In the genomic region with DNA sequence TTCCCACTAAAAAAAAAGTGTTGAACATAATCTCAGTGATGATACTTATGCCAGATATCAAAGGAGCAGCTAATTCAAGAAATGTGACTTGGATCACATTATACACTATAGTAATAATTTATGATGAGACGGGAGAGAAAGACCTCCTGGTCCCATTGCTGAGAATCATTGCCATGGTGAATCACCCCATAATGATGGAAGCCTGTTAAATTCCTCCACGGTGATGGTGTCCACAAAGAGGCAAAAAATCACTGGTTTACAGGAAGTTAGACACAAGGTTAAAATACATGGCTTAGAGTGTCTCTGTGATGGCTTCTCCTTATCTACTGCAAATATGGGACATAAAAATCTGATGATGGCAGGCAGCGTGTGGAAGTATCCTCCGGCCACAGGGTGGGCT, we compare ENCODE assay signal across 19 cellular contexts.
DNase-seq lines count a peak whose midpoint lies in the region; ATAC-seq and TF ChIP-seq lines count a peak whose summit lies in the region.
"Had no signal": no experiment of that assay in that cellular context is flagged by ENCODE, and none has a peak within 500 bp of the region (broad histone marks: within the 10 kb centered on the region; RNA-seq: fewer than 3 reads in every experiment).

No MANE protein-coding gene starts in this region.

- H3K27ac Mint-ChIP-seq in HFFc6 = peak overlapping the region; percentile 58
- H3K27ac Mint-ChIP-seq: CD8-positive, alpha-beta memory T cell had no signal

- H2AK5ac ChIP-seq in trophoblast cell (ENCODE audit: low read length) = peak overlapping the region; percentile 79

- DNase-seq in Caki2 (ENCODE audit: low read depth) (peak; percentile 11), HFFc6 (no peak), brain microvascular endothelial cell (peak; percentile 22), trophoblast cell (no peak), NCI-H510A (lab: John Stamatoyannopoulos, UW) (no peak), COR-L47 (lab: John Stamatoyannopoulos, UW) (no peak)
- DNase-seq: C1 segment of cervical spinal cord; CD8-positive, alpha-beta memory T cell; DMS79; GOT3; NCI-H1092; NCI-H1436 treated with DMSO at 0.1 percent for 48 hours; NCI-H2029; NCI-H2171; NCI-H446 treated with DMSO at 0.1 percent for 48 hours; Right ventricle myocardium superior; SW 1271 had no signal

- H2AFZ ChIP-seq in trophoblast cell (ENCODE audit: insufficient read depth, low read length, poor library complexity) = no peak overlapping the region

- no peak for TF ChIP-seq CTCF in HFFc6 (IDR thresholded peaks at IDR 0.05)
- TF ChIP-seq CTCF in brain microvascular endothelial cell (IDR thresholded peaks at IDR 0.05; ENCODE audit: low read depth, low read length, missing control alignments) = no peak

- H2BK5ac ChIP-seq in trophoblast cell (ENCODE audit: low read depth, low read length, poor library complexity) = no peak overlapping the region

- H3K27ac ChIP-seq in brain microvascular endothelial cell (no peak overlapping the region), trophoblast cell (ENCODE audit: low read depth, low read length) (no peak overlapping the region)
- H3K27ac ChIP-seq: KMS-11 had no signal

- no peaks in the 10 kb centered on the region for H3K79me2 ChIP-seq in trophoblast cell (ENCODE audit: control insufficient read depth, insufficient read depth, low read length, poor library complexity)

- H3K4me3 ChIP-seq in brain microvascular endothelial cell (ENCODE audit: low read depth, low read length) = no peak overlapping the region
- H3K4me3 ChIP-seq in trophoblast cell (ENCODE audit: low read depth, low read length) = no peak overlapping the region

- H3K14ac ChIP-seq in trophoblast cell (ENCODE audit: low read length) = no peak overlapping the region

- H3K79me1 ChIP-seq in trophoblast cell (ENCODE audit: low read length) = no peaks in the 10 kb centered on the region

- H3K36me3 ChIP-seq in brain microvascular endothelial cell (replicated peaks) (no peaks in the 10 kb centered on the region), trophoblast cell (ENCODE audit: control insufficient read depth in 1 of 2, insufficient read depth in 2 of 2, low read length in 2 of 2) (peaks cover 0 to 2% of the 10 kb centered on the region in 2 experiments)

- H3K23ac ChIP-seq in trophoblast cell (ENCODE audit: low read length) = no peak overlapping the region

- peak overlapping the region; percentile 96 for H2BK12ac ChIP-seq in trophoblast cell (ENCODE audit: low read length)

- no peaks in the 10 kb centered on the region for H3K9me3 ChIP-seq in trophoblast cell (ENCODE audit: insufficient read depth, low read depth, low read length)

- H3K36me3 Mint-ChIP-seq in HFFc6 (ENCODE audit: low read depth) = peaks cover 71% of the 10 kb centered on the region
- H3K36me3 Mint-ChIP-seq: CD8-positive, alpha-beta memory T cell had no signal

- H3K4me1 Mint-ChIP-seq in HFFc6 (ENCODE audit: low read depth) = peaks cover 58% of the 10 kb centered on the region
- H3K4me1 Mint-ChIP-seq: CD8-positive, alpha-beta memory T cell had no signal

- in situ Hi-C loops in Caki2 (cut with HindIII; ENCODE audit: low pct_unique_long_range_greater_than_20kb, low sequenced_read_pairs) (no loop called here), brain microvascular endothelial cell (cut with HindIII; ENCODE audit: low pct_ligation_motif_present, low sequenced_read_pairs) (no loop called here)

- H3K4ac ChIP-seq in trophoblast cell (ENCODE audit: low read depth, low read length) = no peak overlapping the region

- no peaks in the 10 kb centered on the region for H3K9me3 Mint-ChIP-seq in HFFc6

- no peak for ATAC-seq in HG02588 (IDR thresholded peaks at IDR 0.05; ENCODE audit: unreplicated experiment)

- H3K4me3 Mint-ChIP-seq in HFFc6 = no peak overlapping the region
- H3K4me3 Mint-ChIP-seq: CD8-positive, alpha-beta memory T cell had no signal

- H3K9ac ChIP-seq in trophoblast cell (ENCODE audit: low read length) = no peak overlapping the region
- H3K9ac ChIP-seq: KMS-11 had no signal

- H4K8ac ChIP-seq in trophoblast cell (ENCODE audit: low read depth, low read length) = no peak overlapping the region

- no peaks in the 10 kb centered on the region; the same call in 1 of the 2 replicates for H3K27me3 Mint-ChIP-seq in HFFc6 (ENCODE audit: insufficient read depth)
- H3K27me3 Mint-ChIP-seq: CD8-positive, alpha-beta memory T cell had no signal

- H4K91ac ChIP-seq in trophoblast cell (ENCODE audit: low read depth, low read length) = peak overlapping the region; percentile 47

- no peak overlapping the region for H4K12ac ChIP-seq in trophoblast cell (ENCODE audit: low read depth, low read length)

- no CpG with 5 or more reads among the region's 4 CpGs for WGBS in trophoblast cell (ENCODE audit: extremely low coverage, insufficient coverage, insufficient read length)

- no peak overlapping the region for H3K18ac ChIP-seq in trophoblast cell (ENCODE audit: low read length)

- no peaks in the 10 kb centered on the region for H3K27me3 ChIP-seq in brain microvascular endothelial cell (replicated peaks)
- H3K27me3 ChIP-seq in trophoblast cell (ENCODE audit: insufficient read depth, low read length) = no peaks in the 10 kb centered on the region

- H2BK120ac ChIP-seq in trophoblast cell (ENCODE audit: insufficient read depth, low read length, poor library complexity) = peak overlapping the region; percentile 66

- H3K4me2 ChIP-seq in trophoblast cell (ENCODE audit: low read length) = no peak overlapping the region
- H3K4me2 ChIP-seq: KMS-11 had no signal

- H3K4me1 ChIP-seq in trophoblast cell (ENCODE audit: control insufficient read depth in 1 of 2, insufficient read depth in 2 of 2, low read length in 2 of 2) = peaks cover 6 to 9% of the 10 kb centered on the region in 2 experiments

Comparison
In these comparisons a context has a peak if more than half of its experiments do, and no peak if none do; other contexts are left out.
1. DNase-seq: peak in Caki2 (single experiment) and brain microvascular endothelial cell (single experiment); none in HFFc6 (single experiment), trophoblast cell (0 of 2), NCI-H510A (single experiment) and COR-L47 (single experiment).